In the genomic region with DNA sequence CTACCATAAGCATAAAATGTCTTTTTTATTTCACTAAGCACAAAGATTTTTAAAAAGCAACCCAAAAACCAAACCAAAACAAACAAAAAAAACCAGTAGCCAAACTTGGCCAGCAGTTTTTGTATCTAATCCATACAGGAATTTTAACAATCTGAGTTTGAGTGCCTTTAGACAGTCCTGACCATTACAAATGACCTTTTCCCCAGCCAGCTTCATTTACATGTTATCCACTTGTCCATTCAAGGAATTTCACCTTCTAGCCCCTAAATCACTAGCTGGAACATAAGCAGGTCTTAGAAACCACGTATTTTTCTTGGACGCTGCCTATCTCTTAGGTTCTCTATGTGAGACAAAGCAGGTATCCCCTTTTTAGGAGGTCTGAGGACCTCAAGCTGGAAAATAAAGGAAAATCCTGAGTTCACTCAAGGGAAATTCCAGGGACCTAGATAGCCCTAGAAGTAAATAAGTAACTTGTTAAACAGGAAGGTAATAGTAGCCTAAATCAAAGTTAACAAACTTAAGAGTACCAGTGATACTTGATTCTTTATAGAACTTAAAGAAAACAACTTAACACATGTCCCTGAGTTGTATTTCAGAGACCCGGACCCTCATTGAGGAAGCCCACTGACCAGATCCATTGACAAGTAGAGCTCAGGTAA, we compare ENCODE assay signal across 16 cellular contexts. TPM values are rescaled to one million over a fixed set of nuclear protein-coding genes. Genes with fewer than 3 reads are reported as not detected.
A peak's percentile ranks its signal among the peaks of the same experiment; 100 is the strongest.
DNase-seq lines count a peak whose midpoint lies in the region; ATAC-seq and TF ChIP-seq lines count a peak whose summit lies in the region.
"Had no signal": no experiment of that assay in that cellular context is flagged by ENCODE, and none has a peak within 500 bp of the region (broad histone marks: within the 10 kb centered on the region; RNA-seq: fewer than 3 reads in every experiment).

No MANE protein-coding gene starts in this region.

- in situ Hi-C loops in astrocyte of the cerebellum (cut with HindIII; ENCODE audit: low sequenced_read_pairs) (no loop called here), transverse colon (cut with MboI; ENCODE audit: low pct_ligation_motif_present in 1 of 4, low pct_unique_long_range_greater_than_20kb in 1 of 4, low sequenced_read_pairs in 3 of 4) (loop anchor here in 3 of 4 donors (5.0 to 10.0 kb wide), 2 partner anchors 60 to 63 kb away; no protein-coding TSS in a partner anchor)

- peak overlapping the region; percentile 0 for H3K27ac Mint-ChIP-seq in activated CD8-positive, alpha-beta memory T cell treated with anti-CD3 and anti-CD28 coated beads, Interleukin-2, amount 10 ng/mL, durations not matched to agents 7 days and 5 days
- H3K27ac Mint-ChIP-seq in memory B cell, result peak overlapping the region; percentile 45
- H3K27ac Mint-ChIP-seq: activated naive CD8-positive, alpha-beta T cell treated with anti-CD3 and anti-CD28 coated beads for 36 hours had no signal

- H3K4me3 ChIP-seq in astrocyte of the cerebellum (ENCODE audit: low read depth, low read length) (no peak overlapping the region), transverse colon (peak overlapping the region in 1 of 4 donors; percentile 5)
- H3K4me3 ChIP-seq: testis had no signal

- CTCF ChIA-PET in activated CD8-positive, alpha-beta memory T cell treated with anti-CD3 and anti-CD28 coated beads, Interleukin-2, amount 10 ng/mL, durations not matched to agents 7 days and 5 days (lab: Charles Lee), result interaction anchor here (1.1 to 1.7 kb wide), 2 partner anchors 9 to 48 kb away, joined by 3 to 5 read pairs; no protein-coding TSS in a partner anchor

- H3K4me1 ChIP-seq in transverse colon, result peaks cover 0 to 38% (median 22%) of the 10 kb centered on the region in 4 donors

- intact Hi-C loops in transverse colon (cut with DNase I; ENCODE audit: low total_unique reads), result loop anchor here (5.0 kb wide), 1 partner anchor 63 kb away; no protein-coding TSS in a partner anchor

- H3K27me3 ChIP-seq in transverse colon, result no peaks in the 10 kb centered on the region
- H3K27me3 ChIP-seq: testis had no signal

- no peak for TF ChIP-seq EP300 in transverse colon (IDR thresholded peaks at IDR 0.05; ENCODE audit: low read depth)

- peaks cover 55% of the 10 kb centered on the region for H3K36me3 Mint-ChIP-seq in activated CD8-positive, alpha-beta memory T cell treated with anti-CD3 and anti-CD28 coated beads, Interleukin-2, amount 10 ng/mL, durations not matched to agents 7 days and 5 days
- H3K36me3 Mint-ChIP-seq in memory B cell, result peaks cover 8% of the 10 kb centered on the region

- no peak for DNase-seq in activated CD8-positive, alpha-beta memory T cell treated with anti-CD3 and anti-CD28 coated beads, Interleukin-2, amount 10 ng/mL, durations not matched to agents 7 days and 5 days
- no peak for DNase-seq in activated CD8-positive, alpha-beta memory T cell treated with anti-CD3 and anti-CD28 coated beads, Interleukin-2, amount 50 U/mL, for 4 hours
- DNase-seq in astrocyte of the cerebellum (ENCODE audit: low read depth) (peak; percentile 4), memory B cell (ENCODE audit: low spot score in 2 of 2) (no peak), transverse colon (no peak), GDM1 (lab: John Stamatoyannopoulos, UW) (no peak), dedifferentiated amniotic fluid mesenchymal stem cell (ENCODE audit: extremely low spot score) (no peak), cerebellar nuclear complex (lab: John Stamatoyannopoulos, UW) (no peak)
- DNase-seq: 8988T; activated CD4-positive, alpha-beta T cell treated with anti-CD3 and anti-CD28 coated beads, Interleukin-2, amount 50 U/mL, for 1 hour; activated naive CD8-positive, alpha-beta T cell treated with anti-CD3 and anti-CD28 coated beads for 36 hours; central memory CD4-positive, alpha-beta T cell; midbrain; NCI-H524 treated with DMSO at 0.1 percent for 48 hours; stimulated activated CD4-positive, alpha-beta T cell treated with anti-CD3 and anti-CD28 coated beads, Interleukin-2, amount 100 ng/mL, for 48 hours; testis had no signal

- H3K9me3 ChIP-seq in transverse colon, result no peaks in the 10 kb centered on the region
- H3K9me3 ChIP-seq: testis had no signal

- H3K4me1 Mint-ChIP-seq in activated CD8-positive, alpha-beta memory T cell treated with anti-CD3 and anti-CD28 coated beads, Interleukin-2, amount 10 ng/mL, durations not matched to agents 7 days and 5 days, result peaks cover 5% of the 10 kb centered on the region
- peaks cover 7% of the 10 kb centered on the region for H3K4me1 Mint-ChIP-seq in memory B cell

- no peak for TF ChIP-seq CTCF in astrocyte of the cerebellum (IDR thresholded peaks at IDR 0.05; ENCODE audit: low read depth, low read length, missing control alignments)
- no peak for TF ChIP-seq CTCF in transverse colon (IDR thresholded peaks at IDR 0.05)

- H3K27me3 Mint-ChIP-seq in activated CD8-positive, alpha-beta memory T cell treated with anti-CD3 and anti-CD28 coated beads, Interleukin-2, amount 10 ng/mL, durations not matched to agents 7 days and 5 days, result no peaks in the 10 kb centered on the region
- no peaks in the 10 kb centered on the region for H3K27me3 Mint-ChIP-seq in memory B cell
- H3K27me3 Mint-ChIP-seq: activated naive CD8-positive, alpha-beta T cell treated with anti-CD3 and anti-CD28 coated beads for 36 hours had no signal

- peak overlapping the region; percentile 8 to 64 (median 53) for H3K27ac ChIP-seq in transverse colon
- H3K27ac ChIP-seq: testis had no signal

- ATAC-seq in activated CD8-positive, alpha-beta memory T cell treated with anti-CD3 and anti-CD28 coated beads, Interleukin-2, amount 10 ng/mL, durations not matched to agents 7 days and 5 days, result no peak
- no peak for ATAC-seq in memory B cell (ENCODE audit: low read depth)

- H3K4me3 Mint-ChIP-seq in activated CD8-positive, alpha-beta memory T cell treated with anti-CD3 and anti-CD28 coated beads, Interleukin-2, amount 10 ng/mL, durations not matched to agents 7 days and 5 days, result no peak overlapping the region
- H3K4me3 Mint-ChIP-seq in memory B cell, result no peak overlapping the region
- H3K4me3 Mint-ChIP-seq: activated naive CD8-positive, alpha-beta T cell treated with anti-CD3 and anti-CD28 coated beads for 36 hours had no signal

- no peaks in the 10 kb centered on the region for H3K9me3 Mint-ChIP-seq in activated CD8-positive, alpha-beta memory T cell treated with anti-CD3 and anti-CD28 coated beads, Interleukin-2, amount 10 ng/mL, durations not matched to agents 7 days and 5 days (ENCODE audit: low read depth)
- H3K9me3 Mint-ChIP-seq in memory B cell, result no peaks in the 10 kb centered on the region
- H3K9me3 Mint-ChIP-seq: activated naive CD8-positive, alpha-beta T cell treated with anti-CD3 and anti-CD28 coated beads for 36 hours had no signal

- no peak for TF ChIP-seq POLR2A in transverse colon (IDR thresholded peaks at IDR 0.05)

- no peaks in the 10 kb centered on the region for H3K36me3 ChIP-seq in transverse colon

- 43% methylated on average over 3 of the region's 3 CpGs for WGBS in transverse colon (ENCODE audit: low coverage in 1 of 2), 2 donors

RNA-seq across cellular contexts. Expression of a gene that starts 34.2 kb away (rescaled TPM):
- total RNA-seq in activated CD8-positive, alpha-beta memory T cell treated with anti-CD3 and anti-CD28 coated beads, Interleukin-2, amount 10 ng/mL, durations not matched to agents 7 days and 5 days, result 10 to 100 TPM; 66.6 to 71.3 TPM
- total RNA-seq in transverse colon, result 1 to 10 TPM in 3 of 4 donors, under 1 TPM in 1; 0.40 to 3.2 (median 2.0) TPM

RNA-seq across cellular contexts. Expression of a gene that starts 34.5 kb away (rescaled TPM):
- 10 to 100 TPM; 25.0 to 26.3 TPM for total RNA-seq in activated CD8-positive, alpha-beta memory T cell treated with anti-CD3 and anti-CD28 coated beads, Interleukin-2, amount 10 ng/mL, durations not matched to agents 7 days and 5 days
- total RNA-seq in transverse colon, result 1 to 10 TPM; 1.5 to 7.4 (median 4.1) TPM

RNA-seq across cellular contexts. Expression of a gene that starts 44.6 kb away (rescaled TPM):
- total RNA-seq in activated CD8-positive, alpha-beta memory T cell treated with anti-CD3 and anti-CD28 coated beads, Interleukin-2, amount 10 ng/mL, durations not matched to agents 7 days and 5 days, result under 1 TPM; 0.35 to 0.37 TPM
- under 1 TPM in 2 of 4 donors, not detected in 2; 0.16 to 0.41 TPM for total RNA-seq in transverse colon

Comparison
In these comparisons a context has a peak if more than half of its experiments do, and no peak if none do; other contexts are left out.
1. RNA of a gene that starts 34.2 kb away (total RNA-seq): 66.6 to 71.3 TPM in activated CD8-positive, alpha-beta memory T cell treated with anti-CD3 and anti-CD28 coated beads, Interleukin-2, amount 10 ng/mL, durations not matched to agents 7 days and 5 days; 0.40 to 3.2 TPM in transverse colon; every median in the first group is over 10 times any median in the second.